8 cellular contexts compared by ENCODE assay signal in the genomic region with DNA sequence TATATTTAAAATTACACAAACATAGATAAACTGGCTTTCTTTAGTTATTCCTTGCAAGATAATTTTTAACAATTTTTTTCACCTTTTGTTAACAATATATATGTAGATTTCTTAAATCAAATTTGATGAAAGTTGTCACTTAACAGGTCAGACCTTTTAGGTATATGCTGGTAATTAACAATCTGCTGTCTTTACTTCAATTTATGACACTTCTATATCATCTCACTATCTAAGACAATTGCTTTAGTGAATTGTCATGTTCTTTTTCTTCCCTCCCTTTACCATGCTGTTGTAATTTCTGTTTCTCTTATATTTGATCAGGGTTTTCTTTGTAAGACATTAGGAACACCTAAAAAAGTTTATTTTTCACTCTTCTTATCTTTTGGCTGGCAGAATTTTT. TPM values are rescaled to one million over a fixed set of nuclear protein-coding genes. Genes with fewer than 3 reads are reported as not detected.
A peak's percentile ranks its signal among the peaks of the same experiment; 100 is the strongest.
DNase-seq lines count a peak whose midpoint lies in the region; ATAC-seq, FAIRE-seq and TF ChIP-seq lines count a peak whose summit lies in the region.

No MANE protein-coding gene starts in this region.

- TF ChIP-seq CTCF in AG04450 (IDR thresholded peaks at IDR 0.05; ENCODE audit: low read depth, low read length) (no peak), brain (conservative IDR thresholded peaks at IDR 0.05) (no peak)

- no peak for DNase-seq in AG04450 (ENCODE audit: low read depth, low spot score)
- no peak for DNase-seq in Jurkat, Clone E6-1 (ENCODE audit: low read depth, low spot score)
- DNase-seq in naive B cell = no peak
- DNase-seq in NOMO-1 treated with dmso at 0.1 percent for 144 hours (lab: John Stamatoyannopoulos, UW; ENCODE audit: unreplicated experiment) = no peak
- DNase-seq in GM12891 (ENCODE audit: insufficient read length, low spot score) = no peak

- H3K9me3 Mint-ChIP-seq in brain = no peaks in the 10 kb centered on the region
- peaks cover 0 to 3% (median 0%) of the 10 kb centered on the region in 7 donors for H3K9me3 Mint-ChIP-seq in naive B cell

- no peak overlapping the region for H3K27ac ChIP-seq in AG04450 (ENCODE audit: low read depth, low read length)

- H3K4me1 Mint-ChIP-seq in brain = peaks cover 16% of the 10 kb centered on the region
- H3K4me1 Mint-ChIP-seq in naive B cell = peaks cover 68 to 81% (median 70%) of the 10 kb centered on the region in 3 donors

- no peaks in the 10 kb centered on the region for H3K27me3 ChIP-seq in AG04450 (ENCODE audit: control insufficient read depth, insufficient read depth, low read length)

- H3K36me3 Mint-ChIP-seq in brain (peaks cover 3% of the 10 kb centered on the region), naive B cell (peaks cover 43 to 50% of the 10 kb centered on the region in 2 donors)

- FAIRE-seq in GM12891 (lab: Jason Lieb, UNC) = no peak

- peak overlapping the region in 3 of 5 experiments; percentile 8 to 60 (median 55) for H3K27ac Mint-ChIP-seq in brain
- peak overlapping the region; percentile 84 to 94 (median 90) for H3K27ac Mint-ChIP-seq in naive B cell

- no peak for ATAC-seq in naive B cell (ENCODE audit: low read depth in 2 of 2)
- ATAC-seq in HG03097 (IDR thresholded peaks at IDR 0.05; ENCODE audit: low FRiP score, unreplicated experiment) = no peak
- no peak for ATAC-seq in GM21526 (IDR thresholded peaks at IDR 0.05; ENCODE audit: low FRiP score, unreplicated experiment)

- POLR2A ChIA-PET in AG04450 (lab: Yijun Ruan, JAX) = no interaction called here

- peak overlapping the region; percentile 76 for H3K4me3 ChIP-seq in AG04450 (ENCODE audit: low read depth, low read length)
- H3K4me3 ChIP-seq in Jurkat, Clone E6-1 (ENCODE audit: low read length) = peak overlapping the region; percentile 64

- CTCF ChIA-PET in AG04450 (lab: Charles Lee) = no interaction called here

- TF ChIP-seq POLR2A in GM12891 (IDR thresholded peaks at IDR 0.05; ENCODE audit: low read depth, low read length) = no peak

- no peaks in the 10 kb centered on the region for H3K9me3 ChIP-seq in AG04450 (ENCODE audit: control insufficient read depth, insufficient read depth, low read length)

- H3K4me3 Mint-ChIP-seq in brain (peak overlapping the region in 4 of 5 experiments; percentile 58 to 88 (median 72)), naive B cell (peak overlapping the region; percentile 86 to 97 (median 95))

- H3K27me3 Mint-ChIP-seq in brain (no peaks in the 10 kb centered on the region), naive B cell (no peaks in the 10 kb centered on the region)

TF ChIP-seq in GM12891, 5 proteins besides CTCF, POLR2A, EP300 and RAD21:
- TF ChIP-seq TAF1 (IDR thresholded peaks at IDR 0.05; ENCODE audit: low read depth, low read length) (no peak), PAX5 (IDR thresholded peaks at IDR 0.05; ENCODE audit: insufficient read depth, low read length, severe bottlenecking) (no peak), POU2F2 (IDR thresholded peaks at IDR 0.05; ENCODE audit: low read depth, low read length) (no peak), SPI1 (IDR thresholded peaks at IDR 0.05; ENCODE audit: low read depth, low read length) (no peak), POLR2AphosphoS5 (IDR thresholded peaks at IDR 0.05; ENCODE audit: low read depth, low read length) (no peak)
TF ChIP-seq in GM12891: peak in this region for 0.

RNA-seq across cellular contexts. Expression of a gene that starts 2.0 kb away (rescaled TPM):
- polyA plus RNA-seq in AG04450 (2011; rRNA removed) (134 and 179 TPM in 2 replicates), brain (ENCODE audit: insufficient read depth, low read depth, low replicate concordance) (6.5 TPM), naive B cell (ENCODE audit: low read depth in 6 of 6) (100 to 1,000 TPM; 143 to 262 (median 206) TPM)
- 77.7 and 104 TPM in 2 replicates for polyA minus RNA-seq in AG04450 (2011; rRNA and poly(A)+ RNA removed)
- 218 TPM for polyA plus RNA-seq in Jurkat, Clone E6-1 (2012; ENCODE audit: insufficient read depth, insufficient read length)
- polyA plus RNA-seq in GM12891 (2012; ENCODE audit: low read depth, missing spikeins) = 164 TPM

Comparison
In these comparisons a context has a peak if more than half of its experiments do, and no peak if none do; other contexts are left out.
1. RNA of a gene that starts 2.0 kb away (polyA plus RNA-seq): 143 to 262 TPM in naive B cell and 134 to 179 TPM in AG04450; 6.5 TPM in brain (single experiment); every median in the first group is over 10 times any median in the second.